In genomic region chr7:81983421-81983820, GRCh38 we compare ENCODE assay signal across 36 cellular contexts.
"Had no signal": no experiment of that assay in that cellular context is flagged by ENCODE, and none has a peak within 500 bp of the region (broad histone marks: within the 10 kb centered on the region; RNA-seq: fewer than 3 reads in every experiment).

No MANE protein-coding gene starts in this region.

- H3K9me3 ChIP-seq: MG63 had no signal

- H3K4me3 ChIP-seq: MG63 had no signal

- DNase-seq: Karpas-422, Kasumi-1, MG63, MM.1S, MV-4-11, NCI-H1048, NCI-H1092, NCI-H1092 treated with DMSO at 0.1 percent for 48 hours, NCI-H1105, NCI-H1105 treated with DMSO at 0.1 percent for 48 hours, NCI-H1417, NCI-H1417 treated with DMSO at 0.1 percent for 48 hours, NCI-H1436, NCI-H1436 treated with DMSO at 0.1 percent for 48 hours, NCI-H146, NCI-H1694, NCI-H1694 treated with DMSO at 0.1 percent for 48 hours, NCI-H187, NCI-H187 treated with DMSO at 0.1 percent for 48 hours, NCI-H1930, NCI-H2029, NCI-H2029 treated with DMSO at 0.1 percent for 48 hours, NCI-H2081, NCI-H2081 treated with DMSO at 0.1 percent for 48 hours, NCI-H2107, NCI-H2171, NCI-H2171 treated with DMSO at 0.1 percent for 48 hours, NCI-H2227 treated with DMSO at 0.1 percent for 48 hours, NCI-H226, NCI-H345, NCI-H446, NCI-H446 treated with DMSO at 0.1 percent for 48 hours, NCI-H510A, NCI-H510A treated with DMSO at 0.1 percent for 48 hours, NCI-H524, NCI-H524 treated with DMSO at 0.1 percent for 48 hours had no signal

- H3K27me3 ChIP-seq: MG63 had no signal

- H3K36me3 ChIP-seq: MG63 had no signal
